Comparison of ENCODE assay signal across 8 cellular contexts in the genomic region with DNA sequence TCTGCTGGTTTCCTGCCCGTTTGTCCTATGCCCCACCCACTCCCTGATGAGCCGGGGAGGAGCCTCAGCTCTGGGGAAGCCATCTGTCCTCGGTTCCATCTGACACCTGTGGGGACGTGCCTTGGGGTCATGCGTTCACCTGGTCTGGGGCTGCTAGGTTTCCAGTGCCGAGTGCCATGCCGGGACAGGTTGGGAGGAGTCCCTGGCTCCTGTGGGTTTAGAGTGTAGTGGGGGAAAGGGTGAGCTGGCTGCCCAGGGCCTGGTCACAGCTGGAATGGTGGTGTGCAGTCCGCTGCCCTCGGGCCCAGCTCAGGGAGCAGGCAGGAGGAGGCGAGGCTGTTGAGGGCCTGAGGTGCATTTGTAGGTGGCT. TPM values are rescaled to one million over a fixed set of nuclear protein-coding genes. Genes with fewer than 3 reads are reported as not detected.
DNase-seq lines count a peak whose midpoint lies in the region; ATAC-seq and TF ChIP-seq lines count a peak whose summit lies in the region.

No MANE protein-coding gene starts in this region.

- H3K4me1 Mint-ChIP-seq in chondrocyte (ENCODE audit: low read depth) = peaks cover 59% of the 10 kb centered on the region

- no peaks in the 10 kb centered on the region for H3K9me3 Mint-ChIP-seq in chondrocyte (ENCODE audit: low read depth)

- no peaks in the 10 kb centered on the region for H3K9me3 ChIP-seq in muscle layer of colon (ENCODE audit: low read length)

- peak overlapping the region; percentile 13 to 57 for H3K4me3 ChIP-seq in muscle layer of colon (ENCODE audit: low read depth in 1 of 2, low read length in 2 of 2)

- CTCF ChIA-PET in HEK293T (lab: Yijun Ruan, JAX) = interaction anchor here (0.6 to 1.1 kb wide), 2 partner anchors 59 to 60 kb away, joined by 3 to 5 read pairs; no protein-coding TSS in a partner anchor

- peak overlapping the region; percentile 92 for H3K4me3 Mint-ChIP-seq in chondrocyte (ENCODE audit: unreplicated experiment)

- no peaks in the 10 kb centered on the region for H3K27me3 Mint-ChIP-seq in chondrocyte (ENCODE audit: low read depth)

- H3K9ac ChIP-seq in muscle layer of colon (ENCODE audit: low read length) = no peak overlapping the region

- no peaks in the 10 kb centered on the region for H3K36me3 ChIP-seq in muscle layer of colon (ENCODE audit: insufficient read depth, low read length)

- H3K27me3 ChIP-seq in muscle layer of colon (ENCODE audit: control insufficient read depth in 1 of 2, insufficient read depth in 2 of 2, low read length in 2 of 2) = no peaks in the 10 kb centered on the region

- peaks cover 2% of the 10 kb centered on the region for H3K36me3 Mint-ChIP-seq in chondrocyte (ENCODE audit: low read depth)

- POLR2A ChIA-PET in HEK293T (lab: Yijun Ruan, JAX) = interaction anchor here (1.0 to 1.5 kb wide), 2 partner anchors 8 to 104 kb away, joined by 3 read pairs; partner anchors contain the start of gene PLIN3

- DNase-seq in activated CD4-positive, alpha-beta T cell treated with anti-CD3 and anti-CD28 coated beads for 4 hours = peak; percentile 13 to 16
- DNase-seq in activated CD4-positive, alpha-beta T cell treated with anti-CD3 and anti-CD28 coated beads, Interleukin-2, amount 50 U/mL, for 4 hours = no peak
- DNase-seq in RPMI8226 = peak; percentile 80
- no peak for DNase-seq in chondrocyte (ENCODE audit: low spot score)
- no peak for DNase-seq in HEK293T (ENCODE audit: extremely low spot score)
- no peak for DNase-seq in NCI-H187 (lab: John Stamatoyannopoulos, UW)

- H3K27ac ChIP-seq in muscle layer of colon (ENCODE audit: low read depth, low read length) = peak overlapping the region; percentile 71

- peaks cover 41% of the 10 kb centered on the region for H3K4me1 ChIP-seq in muscle layer of colon (ENCODE audit: insufficient read depth, low read length)

- no peak for TF ChIP-seq CTCF in chondrocyte (IDR thresholded peaks at IDR 0.05)

- ATAC-seq in HG02642 (IDR thresholded peaks at IDR 0.05; ENCODE audit: poor library complexity, unreplicated experiment) = no peak

- peak overlapping the region; percentile 86 for H3K27ac Mint-ChIP-seq in chondrocyte (ENCODE audit: unreplicated experiment)

TF ChIP-seq in HEK293T, 16 proteins besides CTCF, POLR2A, EP300 and RAD21:
- no peak for TF ChIP-seq ELF4 (IDR thresholded peaks at IDR 0.05)
- no peak for TF ChIP-seq L3MBTL2 (conservative IDR thresholded peaks at IDR 0.05)

RNA-seq across cellular contexts. Expression of gene KDM4B, which starts 2.5 kb away (rescaled TPM):
- 50.7 to 53.2 TPM (median 52.2 TPM) in 3 replicates for total RNA-seq in chondrocyte

Comparison
In these comparisons a context has a peak if more than half of its experiments do, and no peak if none do; other contexts are left out.
1. DNase-seq: peak in activated CD4-positive, alpha-beta T cell treated with anti-CD3 and anti-CD28 coated beads for 4 hours (2 of 2) and RPMI8226 (single experiment); none in activated CD4-positive, alpha-beta T cell treated with anti-CD3 and anti-CD28 coated beads, Interleukin-2, amount 50 U/mL, for 4 hours (0 of 2), chondrocyte (single experiment), HEK293T (single experiment) and NCI-H187 (0 of 2).